In genomic region chr6:143252961-143253360, GRCh38 we compare ENCODE assay signal across 21 cellular contexts.
"Had no signal": no experiment of that assay in that cellular context is flagged by ENCODE, and none has a peak within 500 bp of the region (broad histone marks: within the 10 kb centered on the region; RNA-seq: fewer than 3 reads in every experiment).

No MANE protein-coding gene starts in this region.

- H3K27ac ChIP-seq: heart right ventricle, left ventricle myocardium inferior, parathyroid adenoma, psoas muscle, right atrium auricular region, right lobe of liver, testis, thyroid gland, transverse colon, upper lobe of right lung had no signal

- H3K36me3 ChIP-seq: heart right ventricle, right atrium auricular region, right lobe of liver, stomach, thyroid gland, transverse colon, upper lobe of right lung had no signal

- DNase-seq: heart right ventricle; islet precursor cell; left ventricle myocardium inferior; naive thymus-derived CD8-positive, alpha-beta T cell; nucleus accumbens; psoas muscle; right lobe of liver; stimulated activated CD4-positive, alpha-beta T cell treated with anti-CD3 and anti-CD28 coated beads, Interleukin-2, amount 100 ng/mL, for 24 hours; stimulated activated CD4-positive, alpha-beta T cell treated with anti-CD3 and anti-CD28 coated beads, Interleukin-4, amount 100 ng/mL, for 1 hour; stimulated activated naive B cell treated with anti-CD40 and anti-IgM and Interleukin-4, amounts not matched to agents 10 μg/mL and 1 μg/mL and 100 μg/mL, for 72 hours; stimulated activated naive CD8-positive, alpha-beta T cell treated with anti-CD3 and anti-CD28 coated beads, Interleukin-15, Interleukin-2, amounts not matched to agents 100 U/mL and 50 U/mL, for 24 hours; stomach; testis; thyroid gland; transverse colon; upper lobe of right lung had no signal

- H3K9me3 ChIP-seq: left ventricle myocardium inferior, psoas muscle, right atrium auricular region, right lobe of liver, stomach, testis, thyroid gland, transverse colon, upper lobe of right lung had no signal

- H3K4me1 ChIP-seq: parathyroid adenoma, psoas muscle, right atrium auricular region, right lobe of liver, testis, thyroid gland, transverse colon, upper lobe of right lung had no signal

- H3K9ac ChIP-seq: parathyroid adenoma had no signal

- H2AFZ ChIP-seq: hepatocyte, parathyroid adenoma had no signal

- H3K4me3 ChIP-seq: heart right ventricle, hepatocyte, left ventricle myocardium inferior, lung, psoas muscle, right atrium auricular region, right lobe of liver, smooth muscle cell, stomach, testis, thyroid gland, transverse colon, upper lobe of right lung had no signal

- H3K27me3 ChIP-seq: heart right ventricle, hepatocyte, right atrium auricular region, right lobe of liver, stomach, testis, thyroid gland, transverse colon, upper lobe of right lung had no signal

- ATAC-seq: heart right ventricle; naive thymus-derived CD8-positive, alpha-beta T cell; psoas muscle; right lobe of liver; stimulated activated naive B cell treated with anti-CD40 and anti-IgM and Interleukin-4, amounts not matched to agents 10 μg/mL and 1 μg/mL and 100 μg/mL, for 72 hours; stimulated activated naive CD8-positive, alpha-beta T cell treated with anti-CD3 and anti-CD28 coated beads, Interleukin-15, Interleukin-2, amounts not matched to agents 100 U/mL and 50 U/mL, for 24 hours; upper lobe of right lung had no signal
